ENCODE assay signal across 1 cellular context in the genomic region with DNA sequence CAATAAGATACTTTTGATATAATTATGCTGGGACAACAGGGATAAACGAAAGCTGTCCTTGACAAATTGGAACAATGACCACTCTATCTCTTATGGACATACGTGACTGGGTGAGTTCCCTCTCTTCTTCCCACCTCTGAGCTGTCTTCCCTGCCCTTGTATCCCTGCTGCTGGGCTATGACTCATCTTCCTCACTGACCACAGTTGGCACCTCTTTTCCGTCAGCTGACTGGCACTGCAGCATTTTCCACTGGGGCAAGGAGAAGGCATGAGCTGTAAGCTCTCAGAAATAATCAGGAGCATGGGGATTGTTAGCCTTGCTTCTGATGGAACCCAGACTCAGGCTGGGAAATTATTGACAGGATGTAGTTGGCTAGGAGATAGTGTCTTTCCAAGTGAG.
TF ChIP-seq lines count a peak whose summit lies in the region.

No MANE protein-coding gene starts in this region.

TF ChIP-seq in HepG2, 621 proteins besides CTCF, POLR2A, EP300 and RAD21 (continued from another document):
- TF ChIP-seq, protein P1, sequence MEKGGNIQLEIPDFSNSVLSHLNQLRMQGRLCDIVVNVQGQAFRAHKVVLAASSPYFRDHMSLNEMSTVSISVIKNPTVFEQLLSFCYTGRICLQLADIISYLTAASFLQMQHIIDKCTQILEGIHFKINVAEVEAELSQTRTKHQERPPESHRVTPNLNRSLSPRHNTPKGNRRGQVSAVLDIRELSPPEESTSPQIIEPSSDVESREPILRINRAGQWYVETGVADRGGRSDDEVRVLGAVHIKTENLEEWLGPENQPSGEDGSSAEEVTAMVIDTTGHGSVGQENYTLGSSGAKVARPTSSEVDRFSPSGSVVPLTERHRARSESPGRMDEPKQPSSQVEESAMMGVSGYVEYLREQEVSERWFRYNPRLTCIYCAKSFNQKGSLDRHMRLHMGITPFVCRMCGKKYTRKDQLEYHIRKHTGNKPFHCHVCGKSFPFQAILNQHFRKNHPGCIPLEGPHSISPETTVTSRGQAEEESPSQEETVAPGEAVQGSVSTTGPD (CRISPR knock-in tag; IDR thresholded peaks at IDR 0.05), result no peak
